Comparison of ENCODE assay signal across 8 cellular contexts in genomic region chr10:3785251-3785848, GRCh38. TPM values are rescaled to one million over a fixed set of nuclear protein-coding genes. Genes with fewer than 3 reads are reported as not detected.
A peak's percentile ranks its signal among the peaks of the same experiment; 100 is the strongest.
DNase-seq lines count a peak whose midpoint lies in the region; ATAC-seq and TF ChIP-seq lines count a peak whose summit lies in the region.

No MANE protein-coding gene starts in this region.

- peak; percentile 99 to 100 for DNase-seq in Caco-2
- peak; percentile 99 for DNase-seq in HT-29 (ENCODE audit: low spot score)
- DNase-seq in NK-92 (lab: John Stamatoyannopoulos, UW; ENCODE audit: unreplicated experiment) = peak; percentile 94
- peak; percentile 100 for DNase-seq in activated CD8-positive, alpha-beta memory T cell treated with anti-CD3 and anti-CD28 coated beads for 24 hours
- DNase-seq in effector CD4-positive, alpha-beta T cell = peak; percentile 99
- peak; percentile 99 to 100 for DNase-seq in memory B cell (ENCODE audit: low spot score in 2 of 2)
- peak; percentile 99 for DNase-seq in stimulated activated CD8-positive, alpha-beta memory T cell treated with anti-CD3 and anti-CD28 coated beads, Interleukin-12 subunit alpha, Interleukin-12 subunit beta, amount 100 ng/mL, for 1 hour (ENCODE audit: low read depth)

- no peaks in the 10 kb centered on the region for H3K27me3 Mint-ChIP-seq in Caco-2 (ENCODE audit: insufficient read depth, unreplicated experiment)
- H3K27me3 Mint-ChIP-seq in memory B cell = no peaks in the 10 kb centered on the region

- peak overlapping the region; percentile 96 for H3K4me3 ChIP-seq in Caco-2 (ENCODE audit: low read depth, low read length)

- H3K36me3 Mint-ChIP-seq in Caco-2 (ENCODE audit: insufficient read depth, unreplicated experiment) = peaks cover 65% of the 10 kb centered on the region
- peaks cover 30% of the 10 kb centered on the region for H3K36me3 Mint-ChIP-seq in memory B cell

- H3K27me3 ChIP-seq in Caco-2 (replicated peaks; ENCODE audit: control insufficient read depth, insufficient read depth, low read length) = no peaks in the 10 kb centered on the region

- ATAC-seq in GM21367 (IDR thresholded peaks at IDR 0.05; ENCODE audit: unreplicated experiment) = peak; percentile 69
- ATAC-seq in memory B cell (ENCODE audit: low read depth) = peak; percentile 66

- no TSS peak for BruUV-seq in Caco-2 (replicated peaks; lab: Mats Ljungman, UMichigan)

- peak overlapping the region; percentile 98 for H3K27ac Mint-ChIP-seq in Caco-2 (ENCODE audit: unreplicated experiment)
- H3K27ac Mint-ChIP-seq in memory B cell = peak overlapping the region; percentile 100

- H3K4me1 Mint-ChIP-seq in Caco-2 (ENCODE audit: low read depth, unreplicated experiment) = peaks cover 35% of the 10 kb centered on the region
- H3K4me1 Mint-ChIP-seq in memory B cell = peaks cover 29% of the 10 kb centered on the region

- POLR2A ChIA-PET in Caco-2 (lab: Charles Lee) = interaction anchor here (0.5 to 4.0 kb wide), 42 partner anchors 9 to 612 kb away, joined by 3 to 109 read pairs (median 6); no protein-coding TSS in a partner anchor

- H3K36me3 ChIP-seq in Caco-2 (ENCODE audit: control insufficient read depth, insufficient read depth, low read length) = peaks cover 5% of the 10 kb centered on the region

- peaks cover 47% of the 10 kb centered on the region for H3K4me1 ChIP-seq in Caco-2

- H3K9me3 Mint-ChIP-seq in Caco-2 (ENCODE audit: unreplicated experiment) (peaks cover 11% of the 10 kb centered on the region), memory B cell (peaks cover 6% of the 10 kb centered on the region)

- intact Hi-C loops in Caco-2 (cut with micrococcal nuclease; ENCODE audit: unreplicated experiment) = loop anchor here (1.0 to 10.0 kb wide), 6 partner anchors 21 to 588 kb away; no protein-coding TSS in a partner anchor

- H3K9me3 ChIP-seq in Caco-2 = peaks cover 4% of the 10 kb centered on the region; the same call in 1 of the 2 replicates

- CTCF ChIA-PET in Caco-2 (lab: Charles Lee) = interaction anchor here (1.4 to 1.6 kb wide), 4 partner anchors 25 to 67 kb away, joined by 6 to 10 read pairs (median 8); no protein-coding TSS in a partner anchor

- H3K4me3 Mint-ChIP-seq in Caco-2 (ENCODE audit: unreplicated experiment) = peak overlapping the region; percentile 91
- H3K4me3 Mint-ChIP-seq in memory B cell = peak overlapping the region; percentile 90

- TF ChIP-seq CTCF in Caco-2 (IDR thresholded peaks at IDR 0.05; ENCODE audit: insufficient read depth in 1 of 2, low read depth in 1 of 2, low read length in 1 of 2, severe bottlenecking in 1 of 2, unreplicated experiment in 1 of 2) = no peak

RNA-seq across cellular contexts. Expression of gene KLF6, which starts 0.3 kb away (rescaled TPM):
- total RNA-seq in Caco-2 (2022) = 78.5 and 84.5 TPM in 2 replicates
- 155 and 182 TPM in 2 replicates for total RNA-seq in HT-29 (2014; rRNA removed; shearing (Covaris generic))

Comparison
In these comparisons a context has a peak if more than half of its experiments do, and no peak if none do; other contexts are left out.
1. Peak in every context shown above with its lines: DNase-seq, ATAC-seq and H3K4me3 ChIP-seq.